In the genomic region with DNA sequence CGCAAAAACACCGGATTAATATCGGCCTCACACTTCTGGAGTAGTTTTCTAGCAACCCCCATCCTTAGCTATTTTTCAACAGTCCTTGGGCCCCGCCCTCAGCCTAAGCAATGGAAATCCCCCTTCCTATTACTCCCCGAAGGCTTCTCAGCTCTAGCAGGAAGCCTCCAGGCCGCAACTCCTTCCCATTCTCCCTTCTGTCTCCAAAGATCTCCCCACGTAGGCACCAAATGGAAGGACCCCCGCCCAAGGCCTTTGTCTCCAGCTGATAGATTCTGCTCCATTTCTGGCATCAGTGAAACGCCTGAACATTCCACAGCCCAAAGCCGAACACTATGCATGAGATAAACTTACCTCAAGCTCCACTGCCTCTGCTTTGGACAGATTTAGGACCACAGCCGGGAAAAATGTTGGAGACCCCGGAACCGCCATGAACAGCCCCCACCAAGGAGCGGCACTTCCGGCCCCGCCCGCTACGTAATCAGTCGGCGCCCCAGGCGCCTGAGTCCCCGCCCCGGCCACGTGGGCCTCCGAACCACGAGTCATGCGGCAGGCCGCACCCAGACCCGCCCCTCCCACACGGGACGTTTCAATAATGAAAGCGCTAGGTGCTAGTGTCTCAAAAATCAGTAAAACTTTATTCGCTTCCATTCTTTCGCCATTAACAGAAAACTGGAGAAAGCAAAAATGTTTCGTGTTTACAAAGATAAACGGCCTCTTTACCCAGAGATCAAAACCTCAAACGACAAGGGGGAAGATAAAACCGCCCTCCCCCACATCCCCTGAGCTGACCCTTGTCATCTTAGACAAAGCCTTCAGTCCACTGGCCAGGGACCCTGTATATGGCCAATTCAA, we compare ENCODE assay signal across 1 cellular context.
A peak's percentile ranks its signal among the peaks of the same experiment; 100 is the strongest.
TF ChIP-seq lines count a peak whose summit lies in the region.

A gene (minus strand): TSS at position 468 of the 855 bp plus-strand sequence. CDS start 611 bp downstream, outside the sequence.

TF ChIP-seq in GM23338, 12 proteins besides CTCF, POLR2A, EP300 and RAD21:
- TF ChIP-seq, protein P1, sequence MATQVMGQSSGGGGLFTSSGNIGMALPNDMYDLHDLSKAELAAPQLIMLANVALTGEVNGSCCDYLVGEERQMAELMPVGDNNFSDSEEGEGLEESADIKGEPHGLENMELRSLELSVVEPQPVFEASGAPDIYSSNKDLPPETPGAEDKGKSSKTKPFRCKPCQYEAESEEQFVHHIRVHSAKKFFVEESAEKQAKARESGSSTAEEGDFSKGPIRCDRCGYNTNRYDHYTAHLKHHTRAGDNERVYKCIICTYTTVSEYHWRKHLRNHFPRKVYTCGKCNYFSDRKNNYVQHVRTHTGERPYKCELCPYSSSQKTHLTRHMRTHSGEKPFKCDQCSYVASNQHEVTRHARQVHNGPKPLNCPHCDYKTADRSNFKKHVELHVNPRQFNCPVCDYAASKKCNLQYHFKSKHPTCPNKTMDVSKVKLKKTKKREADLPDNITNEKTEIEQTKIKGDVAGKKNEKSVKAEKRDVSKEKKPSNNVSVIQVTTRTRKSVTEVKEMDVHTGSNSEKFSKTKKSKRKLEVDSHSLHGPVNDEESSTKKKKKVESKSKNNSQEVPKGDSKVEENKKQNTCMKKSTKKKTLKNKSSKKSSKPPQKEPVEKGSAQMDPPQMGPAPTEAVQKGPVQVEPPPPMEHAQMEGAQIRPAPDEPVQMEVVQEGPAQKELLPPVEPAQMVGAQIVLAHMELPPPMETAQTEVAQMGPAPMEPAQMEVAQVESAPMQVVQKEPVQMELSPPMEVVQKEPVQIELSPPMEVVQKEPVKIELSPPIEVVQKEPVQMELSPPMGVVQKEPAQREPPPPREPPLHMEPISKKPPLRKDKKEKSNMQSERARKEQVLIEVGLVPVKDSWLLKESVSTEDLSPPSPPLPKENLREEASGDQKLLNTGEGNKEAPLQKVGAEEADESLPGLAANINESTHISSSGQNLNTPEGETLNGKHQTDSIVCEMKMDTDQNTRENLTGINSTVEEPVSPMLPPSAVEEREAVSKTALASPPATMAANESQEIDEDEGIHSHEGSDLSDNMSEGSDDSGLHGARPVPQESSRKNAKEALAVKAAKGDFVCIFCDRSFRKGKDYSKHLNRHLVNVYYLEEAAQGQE (IDR thresholded peaks at IDR 0.05; ENCODE audit: unreplicated experiment), result no peak
- TF ChIP-seq NANOG (IDR thresholded peaks at IDR 0.05; ENCODE audit: borderline replicate concordance) (no peak), JUNB (IDR thresholded peaks at IDR 0.05; ENCODE audit: unreplicated experiment) (no peak), ZNF331 (CRISPR knock-in tag; IDR thresholded peaks at IDR 0.05; ENCODE audit: low read depth) (no peak), POLR2AphosphoS5 (IDR thresholded peaks at IDR 0.05; ENCODE audit: low read depth) (peak; percentile 80), STAT1 (IDR thresholded peaks at IDR 0.05; ENCODE audit: unreplicated experiment) (no peak), EZH2 (IDR thresholded peaks at IDR 0.05; ENCODE audit: low read depth, unreplicated experiment) (no peak), ZNF114 (CRISPR knock-in tag; IDR thresholded peaks at IDR 0.05) (no peak), CREB1 (CRISPR knock-in tag; IDR thresholded peaks at IDR 0.05; ENCODE audit: low read depth) (peak; percentile 97), EZH2phosphoT487 (IDR thresholded peaks at IDR 0.05; ENCODE audit: unreplicated experiment) (no peak)
- TF ChIP-seq, protein P2, sequence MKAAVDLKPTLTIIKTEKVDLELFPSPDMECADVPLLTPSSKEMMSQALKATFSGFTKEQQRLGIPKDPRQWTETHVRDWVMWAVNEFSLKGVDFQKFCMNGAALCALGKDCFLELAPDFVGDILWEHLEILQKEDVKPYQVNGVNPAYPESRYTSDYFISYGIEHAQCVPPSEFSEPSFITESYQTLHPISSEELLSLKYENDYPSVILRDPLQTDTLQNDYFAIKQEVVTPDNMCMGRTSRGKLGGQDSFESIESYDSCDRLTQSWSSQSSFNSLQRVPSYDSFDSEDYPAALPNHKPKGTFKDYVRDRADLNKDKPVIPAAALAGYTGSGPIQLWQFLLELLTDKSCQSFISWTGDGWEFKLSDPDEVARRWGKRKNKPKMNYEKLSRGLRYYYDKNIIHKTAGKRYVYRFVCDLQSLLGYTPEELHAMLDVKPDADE (IDR thresholded peaks at IDR 0.05), result no peak
- TF ChIP-seq, protein P3, sequence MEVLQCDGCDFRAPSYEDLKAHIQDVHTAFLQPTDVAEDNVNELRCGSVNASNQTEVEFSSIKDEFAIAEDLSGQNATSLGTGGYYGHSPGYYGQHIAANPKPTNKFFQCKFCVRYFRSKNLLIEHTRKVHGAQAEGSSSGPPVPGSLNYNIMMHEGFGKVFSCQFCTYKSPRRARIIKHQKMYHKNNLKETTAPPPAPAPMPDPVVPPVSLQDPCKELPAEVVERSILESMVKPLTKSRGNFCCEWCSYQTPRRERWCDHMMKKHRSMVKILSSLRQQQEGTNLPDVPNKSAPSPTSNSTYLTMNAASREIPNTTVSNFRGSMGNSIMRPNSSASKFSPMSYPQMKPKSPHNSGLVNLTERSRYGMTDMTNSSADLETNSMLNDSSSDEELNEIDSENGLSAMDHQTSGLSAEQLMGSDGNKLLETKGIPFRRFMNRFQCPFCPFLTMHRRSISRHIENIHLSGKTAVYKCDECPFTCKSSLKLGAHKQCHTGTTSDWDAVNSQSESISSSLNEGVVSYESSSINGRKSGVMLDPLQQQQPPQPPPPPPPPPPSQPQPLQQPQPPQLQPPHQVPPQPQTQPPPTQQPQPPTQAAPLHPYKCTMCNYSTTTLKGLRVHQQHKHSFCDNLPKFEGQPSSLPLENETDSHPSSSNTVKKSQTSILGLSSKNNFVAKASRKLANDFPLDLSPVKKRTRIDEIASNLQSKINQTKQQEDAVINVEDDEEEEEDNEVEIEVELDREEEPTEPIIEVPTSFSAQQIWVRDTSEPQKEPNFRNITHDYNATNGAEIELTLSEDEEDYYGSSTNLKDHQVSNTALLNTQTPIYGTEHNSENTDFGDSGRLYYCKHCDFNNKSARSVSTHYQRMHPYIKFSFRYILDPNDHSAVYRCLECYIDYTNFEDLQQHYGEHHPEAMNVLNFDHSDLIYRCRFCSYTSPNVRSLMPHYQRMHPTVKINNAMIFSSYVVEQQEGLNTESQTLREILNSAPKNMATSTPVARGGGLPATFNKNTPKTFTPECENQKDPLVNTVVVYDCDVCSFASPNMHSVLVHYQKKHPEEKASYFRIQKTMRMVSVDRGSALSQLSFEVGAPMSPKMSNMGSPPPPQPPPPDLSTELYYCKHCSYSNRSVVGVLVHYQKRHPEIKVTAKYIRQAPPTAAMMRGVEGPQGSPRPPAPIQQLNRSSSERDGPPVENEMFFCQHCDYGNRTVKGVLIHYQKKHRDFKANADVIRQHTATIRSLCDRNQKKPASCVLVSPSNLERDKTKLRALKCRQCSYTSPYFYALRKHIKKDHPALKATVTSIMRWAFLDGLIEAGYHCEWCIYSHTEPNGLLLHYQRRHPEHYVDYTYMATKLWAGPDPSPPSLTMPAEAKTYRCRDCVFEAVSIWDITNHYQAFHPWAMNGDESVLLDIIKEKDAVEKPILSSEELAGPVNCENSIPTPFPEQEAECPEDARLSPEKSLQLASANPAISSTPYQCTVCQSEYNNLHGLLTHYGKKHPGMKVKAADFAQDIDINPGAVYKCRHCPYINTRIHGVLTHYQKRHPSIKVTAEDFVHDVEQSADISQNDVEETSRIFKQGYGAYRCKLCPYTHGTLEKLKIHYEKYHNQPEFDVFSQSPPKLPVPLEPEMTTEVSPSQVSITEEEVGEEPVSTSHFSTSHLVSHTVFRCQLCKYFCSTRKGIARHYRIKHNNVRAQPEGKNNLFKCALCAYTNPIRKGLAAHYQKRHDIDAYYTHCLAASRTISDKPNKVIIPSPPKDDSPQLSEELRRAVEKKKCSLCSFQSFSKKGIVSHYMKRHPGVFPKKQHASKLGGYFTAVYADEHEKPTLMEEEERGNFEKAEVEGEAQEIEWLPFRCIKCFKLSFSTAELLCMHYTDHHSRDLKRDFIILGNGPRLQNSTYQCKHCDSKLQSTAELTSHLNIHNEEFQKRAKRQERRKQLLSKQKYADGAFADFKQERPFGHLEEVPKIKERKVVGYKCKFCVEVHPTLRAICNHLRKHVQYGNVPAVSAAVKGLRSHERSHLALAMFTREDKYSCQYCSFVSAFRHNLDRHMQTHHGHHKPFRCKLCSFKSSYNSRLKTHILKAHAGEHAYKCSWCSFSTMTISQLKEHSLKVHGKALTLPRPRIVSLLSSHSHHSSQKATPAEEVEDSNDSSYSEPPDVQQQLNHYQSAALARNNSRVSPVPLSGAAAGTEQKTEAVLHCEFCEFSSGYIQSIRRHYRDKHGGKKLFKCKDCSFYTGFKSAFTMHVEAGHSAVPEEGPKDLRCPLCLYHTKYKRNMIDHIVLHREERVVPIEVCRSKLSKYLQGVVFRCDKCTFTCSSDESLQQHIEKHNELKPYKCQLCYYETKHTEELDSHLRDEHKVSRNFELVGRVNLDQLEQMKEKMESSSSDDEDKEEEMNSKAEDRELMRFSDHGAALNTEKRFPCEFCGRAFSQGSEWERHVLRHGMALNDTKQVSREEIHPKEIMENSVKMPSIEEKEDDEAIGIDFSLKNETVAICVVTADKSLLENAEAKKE (CRISPR knock-in tag; IDR thresholded peaks at IDR 0.05), result no peak
